Comparison of ENCODE assay signal across 1 cellular context in genomic region chr13:110826101-110826500, GRCh38.
TF ChIP-seq lines count a peak whose summit lies in the region.

No MANE protein-coding gene starts in this region.

TF ChIP-seq in WTC11, 78 proteins besides CTCF, POLR2A, EP300 and RAD21 (continued from another document):
- TF ChIP-seq GRHL2 (CRISPR knock-in tag; IDR thresholded peaks at IDR 0.05; ENCODE audit: insufficient replicate concordance, severe bottlenecking) = no peak
- TF ChIP-seq SP1 (CRISPR knock-in tag; conservative IDR thresholded peaks at IDR 0.05) = no peak
- TF ChIP-seq, protein P1, sequence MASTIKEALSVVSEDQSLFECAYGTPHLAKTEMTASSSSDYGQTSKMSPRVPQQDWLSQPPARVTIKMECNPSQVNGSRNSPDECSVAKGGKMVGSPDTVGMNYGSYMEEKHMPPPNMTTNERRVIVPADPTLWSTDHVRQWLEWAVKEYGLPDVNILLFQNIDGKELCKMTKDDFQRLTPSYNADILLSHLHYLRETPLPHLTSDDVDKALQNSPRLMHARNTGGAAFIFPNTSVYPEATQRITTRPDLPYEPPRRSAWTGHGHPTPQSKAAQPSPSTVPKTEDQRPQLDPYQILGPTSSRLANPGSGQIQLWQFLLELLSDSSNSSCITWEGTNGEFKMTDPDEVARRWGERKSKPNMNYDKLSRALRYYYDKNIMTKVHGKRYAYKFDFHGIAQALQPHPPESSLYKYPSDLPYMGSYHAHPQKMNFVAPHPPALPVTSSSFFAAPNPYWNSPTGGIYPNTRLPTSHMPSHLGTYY (CRISPR knock-in tag; IDR thresholded peaks at IDR 0.05) = no peak
- TF ChIP-seq, protein P2, sequence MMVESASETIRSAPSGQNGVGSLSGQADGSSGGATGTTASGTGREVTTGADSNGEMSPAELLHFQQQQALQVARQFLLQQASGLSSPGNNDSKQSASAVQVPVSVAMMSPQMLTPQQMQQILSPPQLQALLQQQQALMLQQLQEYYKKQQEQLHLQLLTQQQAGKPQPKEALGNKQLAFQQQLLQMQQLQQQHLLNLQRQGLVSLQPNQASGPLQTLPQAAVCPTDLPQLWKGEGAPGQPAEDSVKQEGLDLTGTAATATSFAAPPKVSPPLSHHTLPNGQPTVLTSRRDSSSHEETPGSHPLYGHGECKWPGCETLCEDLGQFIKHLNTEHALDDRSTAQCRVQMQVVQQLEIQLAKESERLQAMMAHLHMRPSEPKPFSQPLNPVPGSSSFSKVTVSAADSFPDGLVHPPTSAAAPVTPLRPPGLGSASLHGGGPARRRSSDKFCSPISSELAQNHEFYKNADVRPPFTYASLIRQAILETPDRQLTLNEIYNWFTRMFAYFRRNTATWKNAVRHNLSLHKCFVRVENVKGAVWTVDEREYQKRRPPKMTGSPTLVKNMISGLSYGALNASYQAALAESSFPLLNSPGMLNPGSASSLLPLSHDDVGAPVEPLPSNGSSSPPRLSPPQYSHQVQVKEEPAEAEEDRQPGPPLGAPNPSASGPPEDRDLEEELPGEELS (CRISPR knock-in tag; IDR thresholded peaks at IDR 0.05) = no peak
- TF ChIP-seq TEAD1 (CRISPR knock-in tag; IDR thresholded peaks at IDR 0.05) = no peak
TF ChIP-seq in WTC11: peak in this region for 0.
